10 cellular contexts compared by ENCODE assay signal in the genomic region with DNA sequence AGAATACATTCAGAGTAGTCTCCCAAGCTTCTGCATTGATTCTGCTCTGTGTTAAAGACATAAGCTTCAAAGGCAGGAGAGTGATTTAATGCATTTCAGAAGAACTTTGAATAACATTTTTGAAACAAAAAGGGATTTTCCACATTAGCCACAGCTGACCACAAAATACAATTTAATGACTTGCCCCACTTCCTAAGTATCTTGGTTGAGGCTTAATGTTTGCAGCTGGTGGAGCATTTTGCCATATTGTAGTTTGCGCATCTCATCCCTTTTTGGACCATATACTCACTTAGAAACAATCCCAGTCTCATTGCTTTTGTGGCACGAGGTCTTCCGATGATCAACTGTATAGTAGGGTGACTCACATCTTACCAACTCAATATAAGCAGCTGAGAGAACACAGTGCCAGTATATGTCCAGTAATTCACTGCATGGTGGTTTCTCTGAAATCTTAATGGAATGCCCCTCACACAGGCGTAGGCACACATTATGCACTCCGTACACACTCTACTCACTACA.
DNase-seq lines count a peak whose midpoint lies in the region; ATAC-seq and TF ChIP-seq lines count a peak whose summit lies in the region.
"Had no signal": no experiment of that assay in that cellular context is flagged by ENCODE, and none has a peak within 500 bp of the region (broad histone marks: within the 10 kb centered on the region; RNA-seq: fewer than 3 reads in every experiment).

No MANE protein-coding gene starts in this region.

- H2AFZ ChIP-seq in IMR-90 (replicated peaks; ENCODE audit: low read length, poor library complexity): no peak overlapping the region

- intact Hi-C loops in IMR-90 (cut with micrococcal nuclease): no loop called here

- POLR2A ChIA-PET in IMR-90 (lab: Charles Lee; ENCODE audit: unreplicated experiment): no interaction called here

- no peak overlapping the region for H2AK5ac ChIP-seq in IMR-90 (ENCODE audit: low read depth, low read length)

- peak; percentile 53 for ATAC-seq in GM21528 (IDR thresholded peaks at IDR 0.05; ENCODE audit: low FRiP score, unreplicated experiment)
- peak; percentile 79 for ATAC-seq in IMR-90 (ENCODE audit: low read depth)
- no peak for ATAC-seq in left lobe of liver
- no peak for ATAC-seq in HG03025 (IDR thresholded peaks at IDR 0.05; ENCODE audit: low FRiP score, unreplicated experiment)
- ATAC-seq: K562 had no signal

- BruUV-seq in IMR-90 (replicated peaks; lab: Mats Ljungman, UMichigan): no TSS peak

- peak overlapping the region; percentile 37; the same call in 1 of the 2 replicates for H3K4ac ChIP-seq in IMR-90 (ENCODE audit: low read depth, low read length)

- no peaks in the 10 kb centered on the region for H3K79me1 ChIP-seq in IMR-90 (ENCODE audit: low read depth in 1 of 2, low read length in 2 of 2)

- no peaks in the 10 kb centered on the region for H3K36me3 ChIP-seq in IMR-90 (ENCODE audit: control insufficient read depth, insufficient read depth, low read length)
- H3K36me3 ChIP-seq in HAP-1 (replicated peaks): no peaks in the 10 kb centered on the region

- in situ Hi-C loops in IMR-90 (cut with MboI; ENCODE audit: low sequenced_read_pairs): loop anchor here (10.0 kb wide), 1 partner anchor 451 kb away; a partner anchor contains a TSS
- in situ Hi-C loops in HAP-1 (cut with MboI; ENCODE audit: low sequenced_read_pairs): no loop called here

- no peaks in the 10 kb centered on the region for H4K20me1 ChIP-seq in IMR-90 (ENCODE audit: insufficient read depth, low read length)

- peaks cover 9% of the 10 kb centered on the region; the same call in 1 of the 2 replicates for H3K4me1 ChIP-seq in IMR-90 (ENCODE audit: control insufficient read depth, insufficient read depth, low read length)
- no peaks in the 10 kb centered on the region for H3K4me1 ChIP-seq in HAP-1

- no peak overlapping the region for H3K9ac ChIP-seq in IMR-90 (ENCODE audit: low read depth, low read length)

- H3K27ac ChIP-seq in IMR-90 (ENCODE audit: insufficient read depth, low read length): no peak overlapping the region

- H4K5ac ChIP-seq in IMR-90 (ENCODE audit: low read depth, low read length): no peak overlapping the region

- H2AK9ac ChIP-seq in IMR-90 (replicated peaks; ENCODE audit: low read depth, low read length, poor library complexity): no peak overlapping the region

- H3K27me3 ChIP-seq in IMR-90 (ENCODE audit: control insufficient read depth, insufficient read depth, low read length): no peaks in the 10 kb centered on the region
- H3K27me3 ChIP-seq in HAP-1 (ENCODE audit: low read depth): peaks cover 3% of the 10 kb centered on the region; the same call in 1 of the 2 replicates

- H2BK120ac ChIP-seq in IMR-90 (ENCODE audit: low read depth, low read length): peak overlapping the region; percentile 45; the same call in 1 of the 2 replicates

- peak overlapping the region; percentile 55; the same call in 1 of the 2 replicates for H2BK20ac ChIP-seq in IMR-90 (ENCODE audit: low read depth, low read length)

- no peak overlapping the region for H3K23ac ChIP-seq in IMR-90 (ENCODE audit: low read depth, low read length)

- H3K9me1 ChIP-seq in IMR-90 (ENCODE audit: insufficient read depth, low read length): no peaks in the 10 kb centered on the region

- 0 out of 2 replicates have a peak, but pooled peaks have one; percentile 58 for TF ChIP-seq POLR2A in IMR-90 (IDR thresholded peaks at IDR 0.05; ENCODE audit: low read depth, low read length)

- H2BK5ac ChIP-seq in IMR-90 (ENCODE audit: low read depth, low read length, poor library complexity, severe bottlenecking): peak overlapping the region; percentile 71

- H3K18ac ChIP-seq in IMR-90 (ENCODE audit: low read depth, low read length): peak overlapping the region; percentile 28; the same call in 1 of the 2 replicates

- no peak for TF ChIP-seq RAD21 in IMR-90 (IDR thresholded peaks at IDR 0.05; ENCODE audit: low read length)

- no peak overlapping the region for H4K91ac ChIP-seq in IMR-90 (ENCODE audit: insufficient read depth, low read depth, low read length)

- H3K4me3 ChIP-seq in IMR-90 (ENCODE audit: insufficient read depth, low read depth, low read length): no peak overlapping the region
- no peak overlapping the region for H3K4me3 ChIP-seq in HAP-1
- H3K4me3 ChIP-seq: K562, lung had no signal

- H4K8ac ChIP-seq in IMR-90 (ENCODE audit: low read depth in 2 of 2, low read length in 2 of 2): peak overlapping the region in 1 of 2 experiments; percentile 13; a peak in 1 of 4 replicates

- DNase-seq in EL: peak; percentile 96
- peak; percentile 96 for DNase-seq in IMR-90
- DNase-seq in dedifferentiated amniotic fluid mesenchymal stem cell (ENCODE audit: extremely low spot score): peak; percentile 41
- DNase-seq in HAP-1 (ENCODE audit: low spot score in 2 of 2): no peak
- DNase-seq in left lobe of liver (ENCODE audit: low spot score): no peak
- DNase-seq in NCI-H2029 treated with DMSO at 0.1 percent for 48 hours (lab: John Stamatoyannopoulos, UW): no peak

- H3K56ac ChIP-seq in IMR-90 (ENCODE audit: extremely low read depth, insufficient read depth, low read length): no peak overlapping the region

- peak overlapping the region; percentile 35; the same call in 1 of the 2 replicates for H3K4me2 ChIP-seq in IMR-90 (ENCODE audit: low read depth, low read length)

- H3K9me3 ChIP-seq in IMR-90 (ENCODE audit: control insufficient read depth, insufficient read depth, low read length) (no peaks in the 10 kb centered on the region), HAP-1 (no peaks in the 10 kb centered on the region)

- 0 out of 2 replicates have a peak overlapping the region, but pooled peaks have one; percentile 24 for H3K14ac ChIP-seq in IMR-90 (replicated peaks; ENCODE audit: low read depth, low read length)

- dilution Hi-C loops in IMR-90 (cut with HindIII; ENCODE audit: low sequenced_read_pairs, unreplicated experiment): no loop called here

- TF ChIP-seq CTCF in IMR-90 (conservative IDR thresholded peaks at IDR 0.05; ENCODE audit: low read depth, low read length): no peak

- no CpG with 5 or more reads among the region's 5 CpGs for WGBS in IMR-90 (ENCODE audit: extremely low coverage in 2 of 2, insufficient read length in 1 of 2), 2 experiments

- no peak overlapping the region for H2BK15ac ChIP-seq in IMR-90 (ENCODE audit: low read depth, low read length)

- CTCF ChIA-PET in IMR-90 (lab: Yijun Ruan, JAX): no interaction called here

TF ChIP-seq in IMR-90, 13 proteins besides CTCF, POLR2A, EP300 and RAD21:
- TF ChIP-seq NFE2L2 (IDR thresholded peaks at IDR 0.05; ENCODE audit: low read depth, low read length) (no peak), RFX5 (IDR thresholded peaks at IDR 0.05; ENCODE audit: low read depth, low read length) (no peak), FOS (IDR thresholded peaks at IDR 0.05; ENCODE audit: low read depth, low read length) (peak; percentile 67), MAFK (IDR thresholded peaks at IDR 0.05; ENCODE audit: low read depth, low read length) (no peak), MAZ (IDR thresholded peaks at IDR 0.05; ENCODE audit: borderline replicate concordance, low read depth, low read length) (no peak), CHD1 (IDR thresholded peaks at IDR 0.05; ENCODE audit: low read depth, low read length) (no peak), BHLHE40 (IDR thresholded peaks at IDR 0.05; ENCODE audit: low read depth, low read length) (peak; percentile 67)
- TF ChIP-seq, protein P1, sequence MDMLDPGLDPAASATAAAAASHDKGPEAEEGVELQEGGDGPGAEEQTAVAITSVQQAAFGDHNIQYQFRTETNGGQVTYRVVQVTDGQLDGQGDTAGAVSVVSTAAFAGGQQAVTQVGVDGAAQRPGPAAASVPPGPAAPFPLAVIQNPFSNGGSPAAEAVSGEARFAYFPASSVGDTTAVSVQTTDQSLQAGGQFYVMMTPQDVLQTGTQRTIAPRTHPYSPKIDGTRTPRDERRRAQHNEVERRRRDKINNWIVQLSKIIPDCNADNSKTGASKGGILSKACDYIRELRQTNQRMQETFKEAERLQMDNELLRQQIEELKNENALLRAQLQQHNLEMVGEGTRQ (IDR thresholded peaks at IDR 0.05; ENCODE audit: low read depth, low read length): peak; percentile 13; the same call in 1 of the 2 replicates
- TF ChIP-seq, protein P2, sequence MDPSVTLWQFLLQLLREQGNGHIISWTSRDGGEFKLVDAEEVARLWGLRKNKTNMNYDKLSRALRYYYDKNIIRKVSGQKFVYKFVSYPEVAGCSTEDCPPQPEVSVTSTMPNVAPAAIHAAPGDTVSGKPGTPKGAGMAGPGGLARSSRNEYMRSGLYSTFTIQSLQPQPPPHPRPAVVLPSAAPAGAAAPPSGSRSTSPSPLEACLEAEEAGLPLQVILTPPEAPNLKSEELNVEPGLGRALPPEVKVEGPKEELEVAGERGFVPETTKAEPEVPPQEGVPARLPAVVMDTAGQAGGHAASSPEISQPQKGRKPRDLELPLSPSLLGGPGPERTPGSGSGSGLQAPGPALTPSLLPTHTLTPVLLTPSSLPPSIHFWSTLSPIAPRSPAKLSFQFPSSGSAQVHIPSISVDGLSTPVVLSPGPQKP (IDR thresholded peaks at IDR 0.05; ENCODE audit: borderline replicate concordance, low read depth, low read length): no peak

Comparison
In these comparisons a context has a peak if more than half of its experiments do, and no peak if none do; other contexts are left out.
1. DNase-seq: peak in EL (single experiment), IMR-90 (single experiment) and dedifferentiated amniotic fluid mesenchymal stem cell (single experiment); none in HAP-1 (0 of 2), left lobe of liver (single experiment) and NCI-H2029 treated with DMSO at 0.1 percent for 48 hours (single experiment).
2. ATAC-seq: peak in GM21528 (single experiment) and IMR-90 (single experiment); none in left lobe of liver (single experiment) and HG03025 (single experiment).